Comparison of ENCODE assay signal across 1 cellular context in genomic region chr17:78839762-78840529, GRCh38.
TF ChIP-seq lines count a peak whose summit lies in the region.

No MANE protein-coding gene starts in this region.

TF ChIP-seq in HepG2, 621 proteins besides CTCF, POLR2A, EP300 and RAD21 (continued from another document and continues in another):
- peak; percentile 29; the same call in 1 of the 2 replicates for TF ChIP-seq NFAT5 (CRISPR knock-in tag; IDR thresholded peaks at IDR 0.05)
- TF ChIP-seq REPIN1 (CRISPR knock-in tag; IDR thresholded peaks at IDR 0.05; ENCODE audit: borderline replicate concordance, low read depth): no peak
- TF ChIP-seq ETS1 (CRISPR knock-in tag; IDR thresholded peaks at IDR 0.05): no peak
- TF ChIP-seq SIN3A (IDR thresholded peaks at IDR 0.05; ENCODE audit: borderline replicate concordance, low read depth, low read length): peak; percentile 18; the same call in 1 of the 2 replicates
- TF ChIP-seq ZMAT3 (CRISPR knock-in tag; conservative IDR thresholded peaks at IDR 0.05): 0 out of 2 replicates have a peak, but pooled peaks have one; percentile 11
- TF ChIP-seq RARA (CRISPR knock-in tag; IDR thresholded peaks at IDR 0.05): 0 out of 2 replicates have a peak, but pooled peaks have one; percentile 13
- TF ChIP-seq ZNF234 (CRISPR knock-in tag; conservative IDR thresholded peaks at IDR 0.05): 0 out of 2 replicates have a peak, but pooled peaks have one; percentile 75
- 0 out of 2 replicates have a peak, but pooled peaks have one; percentile 37 for TF ChIP-seq ZNF333 (CRISPR knock-in tag; IDR thresholded peaks at IDR 0.05; ENCODE audit: borderline replicate concordance)
- no peak for TF ChIP-seq HNRNPL (IDR thresholded peaks at IDR 0.05; ENCODE audit: low read depth, low read length)
- no peak for TF ChIP-seq ARID3A (IDR thresholded peaks at IDR 0.05; ENCODE audit: low read depth, low read length)
- TF ChIP-seq ZNF503 (CRISPR knock-in tag; IDR thresholded peaks at IDR 0.05): peak; percentile 48
- no peak for TF ChIP-seq ZNF761 (CRISPR knock-in tag; conservative IDR thresholded peaks at IDR 0.05)
- TF ChIP-seq FUBP1 (CRISPR knock-in tag; IDR thresholded peaks at IDR 0.05; ENCODE audit: borderline replicate concordance): no peak; the same call in 1 of the 2 replicates
- TF ChIP-seq RBFOX2 (IDR thresholded peaks at IDR 0.05; ENCODE audit: low read depth, low read length): no peak
- TF ChIP-seq ZNF224 (CRISPR knock-in tag; IDR thresholded peaks at IDR 0.05): no peak
- TF ChIP-seq TERF1 (CRISPR knock-in tag; IDR thresholded peaks at IDR 0.05): peak; percentile 60
- TF ChIP-seq ARHGAP35 (CRISPR knock-in tag; IDR thresholded peaks at IDR 0.05; ENCODE audit: borderline replicate concordance): no peak; the same call in 1 of the 2 replicates
- TF ChIP-seq HHEX (CRISPR knock-in tag; IDR thresholded peaks at IDR 0.05): no peak
- TF ChIP-seq ZFY (CRISPR knock-in tag; IDR thresholded peaks at IDR 0.05): peak; percentile 8; the same call in 1 of the 2 replicates
- peak; percentile 32 for TF ChIP-seq ZNF468 (CRISPR knock-in tag; IDR thresholded peaks at IDR 0.05)
- no peak for TF ChIP-seq BRF2 (CRISPR knock-in tag; IDR thresholded peaks at IDR 0.05)
- 0 out of 2 replicates have a peak, but pooled peaks have one; percentile 11 for TF ChIP-seq ZBTB8A (CRISPR knock-in tag; IDR thresholded peaks at IDR 0.05; ENCODE audit: borderline replicate concordance, low read depth)
- no peak for TF ChIP-seq ZSCAN5A (CRISPR knock-in tag; IDR thresholded peaks at IDR 0.05; ENCODE audit: borderline replicate concordance)
- no peak for TF ChIP-seq ZFP36 (IDR thresholded peaks at IDR 0.05; ENCODE audit: borderline replicate concordance, low read depth, low read length, partially characterized antibody)
- TF ChIP-seq NFYC (CRISPR knock-in tag; IDR thresholded peaks at IDR 0.05): no peak
- no peak for TF ChIP-seq STAG1 (CRISPR knock-in tag; IDR thresholded peaks at IDR 0.05)
- no peak for TF ChIP-seq ZNF816 (CRISPR knock-in tag; IDR thresholded peaks at IDR 0.05; ENCODE audit: borderline replicate concordance)
- 0 out of 2 replicates have a peak, but pooled peaks have one; percentile 33 for TF ChIP-seq ZNF292 (CRISPR knock-in tag; IDR thresholded peaks at IDR 0.05; ENCODE audit: borderline replicate concordance, low read depth)
- TF ChIP-seq ZNF883 (CRISPR knock-in tag; IDR thresholded peaks at IDR 0.05; ENCODE audit: not compliant biosample characterization): peak; percentile 20
- peak; percentile 17; the same call in 1 of the 2 replicates for TF ChIP-seq ZFP90 (CRISPR knock-in tag; IDR thresholded peaks at IDR 0.05; ENCODE audit: borderline replicate concordance)
- no peak for TF ChIP-seq CBX1 (IDR thresholded peaks at IDR 0.05; ENCODE audit: low read depth)
- 0 out of 2 replicates have a peak, but pooled peaks have one; percentile 22 for TF ChIP-seq ZNF576 (CRISPR knock-in tag; IDR thresholded peaks at IDR 0.05)
- TF ChIP-seq ZNF570 (CRISPR knock-in tag; IDR thresholded peaks at IDR 0.05; ENCODE audit: borderline replicate concordance): 0 out of 2 replicates have a peak, but pooled peaks have one; percentile 19
- peak; percentile 15; the same call in 1 of the 2 replicates for TF ChIP-seq KLF12 (CRISPR knock-in tag; IDR thresholded peaks at IDR 0.05; ENCODE audit: borderline replicate concordance)
- TF ChIP-seq DZIP1 (CRISPR knock-in tag; IDR thresholded peaks at IDR 0.05): no peak
- TF ChIP-seq ZNF354B (CRISPR knock-in tag; IDR thresholded peaks at IDR 0.05): 0 out of 2 replicates have a peak, but pooled peaks have one; percentile 0
- TF ChIP-seq FOXC1 (CRISPR knock-in tag; IDR thresholded peaks at IDR 0.05; ENCODE audit: borderline replicate concordance): peak; percentile 75
- TF ChIP-seq MEIS1 (CRISPR knock-in tag; IDR thresholded peaks at IDR 0.05; ENCODE audit: borderline replicate concordance): no peak
